Comparison of ENCODE assay signal across 25 cellular contexts in genomic region chr5:164053123-164053522, GRCh38.
"Had no signal": no experiment of that assay in that cellular context is flagged by ENCODE, and none has a peak within 500 bp of the region (broad histone marks: within the 10 kb centered on the region; RNA-seq: fewer than 3 reads in every experiment).

No MANE protein-coding gene starts in this region.

- H3K4me1 ChIP-seq: gastroesophageal sphincter, right lobe of liver, testis, transverse colon had no signal

- H3K36me3 ChIP-seq: gastroesophageal sphincter, right lobe of liver, transverse colon, WERI-Rb-1 had no signal

- H3K27ac ChIP-seq: gastroesophageal sphincter, hepatocyte, right lobe of liver, testis, transverse colon, WERI-Rb-1 had no signal

- DNase-seq: activated CD4-positive, alpha-beta memory T cell treated with anti-CD3 and anti-CD28 coated beads, Interleukin-2, amount 10 ng/mL, durations not matched to agents 7 days and 5 days; activated CD4-positive, alpha-beta T cell treated with anti-CD3 and anti-CD28 coated beads, Interleukin-2, amount 10 ng/mL, durations not matched to agents 7 days and 5 days; activated CD8-positive, alpha-beta memory T cell treated with anti-CD3 and anti-CD28 coated beads, Interleukin-2, amount 50 U/mL, for 48 hours; activated gamma-delta T cell; activated naive CD4-positive, alpha-beta T cell treated with anti-CD3 and anti-CD28 coated beads, Interleukin-2, amount 10 ng/mL, durations not matched to agents 7 days and 5 days; activated naive CD8-positive, alpha-beta T cell treated with anti-CD3 and anti-CD28 coated beads, Interleukin-2, amount 10 ng/mL, durations not matched to agents 7 days and 5 days; activated T-cell treated with anti-CD3 and anti-CD28 coated beads, Interleukin-2, amount 50 U/mL, for 24 hours; amygdala; caudate nucleus; effector CD8-positive, alpha-beta T cell; left colon; naive thymus-derived CD8-positive, alpha-beta T cell; occipital lobe; posterior cingulate gyrus; right lobe of liver; stimulated activated CD4-positive, alpha-beta T cell treated with anti-CD3 and anti-CD28 coated beads, Interleukin-2, amount 100 ng/mL, for 48 hours; stimulated activated naive CD8-positive, alpha-beta T cell treated with anti-CD3 and anti-CD28 coated beads, Interleukin-15, Interleukin-2, amounts not matched to agents 100 U/mL and 50 U/mL, for 24 hours; T-helper 17 cell; T1000; testis; transverse colon; WERI-Rb-1 had no signal

- H3K9me3 ChIP-seq: gastroesophageal sphincter, right lobe of liver, testis, transverse colon had no signal

- H3K27me3 ChIP-seq: gastroesophageal sphincter, hepatocyte, right lobe of liver, testis, transverse colon had no signal

- ATAC-seq: activated CD4-positive, CD25-positive, alpha-beta regulatory T cell treated with anti-CD3 and anti-CD28 coated beads, Interleukin-2, amount 50 U/mL, for 24 hours; gastroesophageal sphincter; left colon; naive thymus-derived CD8-positive, alpha-beta T cell; right lobe of liver; stimulated activated naive CD8-positive, alpha-beta T cell treated with anti-CD3 and anti-CD28 coated beads, Interleukin-15, Interleukin-2, amounts not matched to agents 100 U/mL and 50 U/mL, for 24 hours; T-helper 17 cell had no signal

- H3K4me3 ChIP-seq: gastroesophageal sphincter, hepatocyte, right lobe of liver, testis, transverse colon had no signal
